ENCODE assay signal across 32 cellular contexts in genomic region chr13:110272651-110273050, GRCh38. TPM values are rescaled to one million over a fixed set of nuclear protein-coding genes. Genes with fewer than 3 reads are reported as not detected.
"Had no signal": no experiment of that assay in that cellular context is flagged by ENCODE, and none has a peak within 500 bp of the region (broad histone marks: within the 10 kb centered on the region; RNA-seq: fewer than 3 reads in every experiment).

No MANE protein-coding gene starts in this region.

- ATAC-seq: activated naive CD8-positive, alpha-beta T cell treated with anti-CD3 and anti-CD28 coated beads, Interleukin-2, amount 50 U/mL, for 24 hours; effector memory CD8-positive, alpha-beta T cell; esophagus mucosa; left lung; sciatic nerve; stimulated activated naive B cell treated with anti-CD40 and anti-IgM and Interleukin-4, amounts not matched to agents 10 μg/mL and 1 μg/mL and 100 μg/mL, for 72 hours; WTC11 had no signal

- H3K27me3 Mint-ChIP-seq: progenitor cell of endocrine pancreas had no signal

- H3K4me1 Mint-ChIP-seq: activated CD4-positive, alpha-beta memory T cell treated with anti-CD3 and anti-CD28 coated beads, Interleukin-2, amount 10 ng/mL, durations not matched to agents 7 days and 5 days; activated CD4-positive, alpha-beta T cell treated with anti-CD3 and anti-CD28 coated beads, Interleukin-2, amount 10 ng/mL, durations not matched to agents 7 days and 5 days; activated naive CD4-positive, alpha-beta T cell treated with anti-CD3 and anti-CD28 coated beads, Interleukin-2, amount 50 U/mL, for 24 hours; activated naive CD8-positive, alpha-beta T cell treated with anti-CD3 and anti-CD28 coated beads, Interleukin-2, amount 50 U/mL, for 24 hours; immature natural killer cell; naive B cell; stimulated activated naive B cell treated with anti-CD40 and anti-IgM and Interleukin-4, amounts not matched to agents 10 μg/mL and 1 μg/mL and 100 μg/mL, for 72 hours had no signal

- H3K4me3 ChIP-seq: left lung, ovary, stomach, suprapubic skin, transverse colon had no signal

- H3K9me3 ChIP-seq: left lung, neutrophil, ovary, stomach, suprapubic skin, transverse colon had no signal

- H3K27ac ChIP-seq: left lung, neutrophil, ovary, suprapubic skin had no signal

- DNase-seq: activated CD4-positive, alpha-beta memory T cell treated with anti-CD3 and anti-CD28 coated beads, Interleukin-2, amount 10 ng/mL, durations not matched to agents 7 days and 5 days; activated CD4-positive, alpha-beta T cell treated with anti-CD3 and anti-CD28 coated beads for 1 hour; activated CD4-positive, alpha-beta T cell treated with anti-CD3 and anti-CD28 coated beads, Interleukin-2, amount 10 ng/mL, durations not matched to agents 7 days and 5 days; activated naive CD8-positive, alpha-beta T cell treated with anti-CD3 and anti-CD28 coated beads, Interleukin-2, amount 50 U/mL, for 24 hours; activated T-cell treated with anti-CD3 and anti-CD28 coated beads, Interleukin-2, amount 50 U/mL, for 48 hours; amygdala; cortex of kidney; effector memory CD8-positive, alpha-beta T cell; foreskin fibroblast; hypothalamus; immature natural killer cell; left lung; mammary epithelial cell; naive B cell; nephron progenitor cell; ovary; small intestine; stimulated activated CD4-positive, alpha-beta T cell treated with anti-CD3 and anti-CD28 coated beads, Interleukin-1b, Interleukin-23, amount 100 ng/mL, for 48 hours; stimulated activated CD4-positive, alpha-beta T cell treated with anti-CD3 and anti-CD28 coated beads, Interleukin-4, amount 100 ng/mL, for 4 hours; stimulated activated CD8-positive, alpha-beta memory T cell treated with anti-CD3 and anti-CD28 coated beads, Interleukin-4, amount 100 ng/mL, for 48 hours; stimulated activated naive B cell treated with anti-CD40 and anti-IgM and Interleukin-4, amounts not matched to agents 10 μg/mL and 1 μg/mL and 100 μg/mL, for 72 hours; stomach; transverse colon had no signal

- H3K27ac Mint-ChIP-seq: activated CD4-positive, alpha-beta memory T cell treated with anti-CD3 and anti-CD28 coated beads, Interleukin-2, amount 10 ng/mL, durations not matched to agents 7 days and 5 days; activated CD4-positive, alpha-beta T cell treated with anti-CD3 and anti-CD28 coated beads, Interleukin-2, amount 10 ng/mL, durations not matched to agents 7 days and 5 days; activated naive CD4-positive, alpha-beta T cell treated with anti-CD3 and anti-CD28 coated beads, Interleukin-2, amount 50 U/mL, for 24 hours; activated naive CD8-positive, alpha-beta T cell treated with anti-CD3 and anti-CD28 coated beads, Interleukin-2, amount 50 U/mL, for 24 hours; activated T-helper 2 cell treated with anti-CD3 and anti-CD28 coated beads, Interferon-gamma antibody, Interleukin-2, Interleukin-4, amounts not matched to agents 10 μg/mL and 5 μg/mL and 100 μg/mL, durations not matched to agents 14 hours and 24 hours and 36 hours; effector memory CD8-positive, alpha-beta T cell; immature natural killer cell; mesothelial cell of epicardium; naive B cell; progenitor cell of endocrine pancreas; stimulated activated naive B cell treated with anti-CD40 and anti-IgM and Interleukin-4, amounts not matched to agents 10 μg/mL and 1 μg/mL and 100 μg/mL, for 72 hours; WTC11 had no signal

- H3K27me3 ChIP-seq: left lung, ovary, stomach, transverse colon had no signal

- H3K4me3 Mint-ChIP-seq: activated CD4-positive, alpha-beta memory T cell treated with anti-CD3 and anti-CD28 coated beads, Interleukin-2, amount 10 ng/mL, durations not matched to agents 7 days and 5 days; activated CD4-positive, alpha-beta T cell treated with anti-CD3 and anti-CD28 coated beads, Interleukin-2, amount 10 ng/mL, durations not matched to agents 7 days and 5 days; activated naive CD4-positive, alpha-beta T cell treated with anti-CD3 and anti-CD28 coated beads, Interleukin-2, amount 50 U/mL, for 24 hours; activated naive CD8-positive, alpha-beta T cell treated with anti-CD3 and anti-CD28 coated beads, Interleukin-2, amount 50 U/mL, for 24 hours; effector memory CD8-positive, alpha-beta T cell; immature natural killer cell; mesothelial cell of epicardium; naive B cell; nephron progenitor cell; stimulated activated naive B cell treated with anti-CD40 and anti-IgM and Interleukin-4, amounts not matched to agents 10 μg/mL and 1 μg/mL and 100 μg/mL, for 72 hours; WTC11 had no signal

- H3K36me3 Mint-ChIP-seq: activated naive CD4-positive, alpha-beta T cell treated with anti-CD3 and anti-CD28 coated beads, Interleukin-2, amount 50 U/mL, for 24 hours; immature natural killer cell; mesothelial cell of epicardium; naive B cell; stimulated activated naive B cell treated with anti-CD40 and anti-IgM and Interleukin-4, amounts not matched to agents 10 μg/mL and 1 μg/mL and 100 μg/mL, for 72 hours; WTC11 had no signal

- H3K36me3 ChIP-seq: left lung, neutrophil, ovary, suprapubic skin, transverse colon had no signal

- H3K9me3 Mint-ChIP-seq: activated CD4-positive, alpha-beta memory T cell treated with anti-CD3 and anti-CD28 coated beads, Interleukin-2, amount 10 ng/mL, durations not matched to agents 7 days and 5 days; activated CD4-positive, alpha-beta T cell treated with anti-CD3 and anti-CD28 coated beads, Interleukin-2, amount 10 ng/mL, durations not matched to agents 7 days and 5 days; activated naive CD4-positive, alpha-beta T cell treated with anti-CD3 and anti-CD28 coated beads, Interleukin-2, amount 50 U/mL, for 24 hours; activated naive CD8-positive, alpha-beta T cell treated with anti-CD3 and anti-CD28 coated beads, Interleukin-2, amount 50 U/mL, for 24 hours; activated T-helper 2 cell treated with anti-CD3 and anti-CD28 coated beads, Interferon-gamma antibody, Interleukin-2, Interleukin-4, amounts not matched to agents 10 μg/mL and 5 μg/mL and 100 μg/mL, durations not matched to agents 14 hours and 24 hours and 36 hours; effector memory CD8-positive, alpha-beta T cell; immature natural killer cell; mesothelial cell of epicardium; naive B cell; nephron progenitor cell; stimulated activated naive B cell treated with anti-CD40 and anti-IgM and Interleukin-4, amounts not matched to agents 10 μg/mL and 1 μg/mL and 100 μg/mL, for 72 hours; WTC11 had no signal

RNA-seq across cellular contexts. Expression of gene COL4A1, which starts 34.3 kb away (rescaled TPM):
- total RNA-seq: activated CD4-positive, alpha-beta memory T cell treated with anti-CD3 and anti-CD28 coated beads, Interleukin-2, amount 10 ng/mL, durations not matched to agents 7 days and 5 days; activated T-helper 2 cell treated with anti-CD3 and anti-CD28 coated beads, Interferon-gamma antibody, Interleukin-2, Interleukin-4, amounts not matched to agents 10 μg/mL and 5 μg/mL and 100 μg/mL, durations not matched to agents 14 hours and 24 hours and 36 hours had no signal
- polyA plus RNA-seq: immature natural killer cell had no signal

RNA-seq across cellular contexts. Expression of gene COL4A2, which starts 34.4 kb away (rescaled TPM):
- total RNA-seq: activated CD4-positive, alpha-beta memory T cell treated with anti-CD3 and anti-CD28 coated beads, Interleukin-2, amount 10 ng/mL, durations not matched to agents 7 days and 5 days; activated CD4-positive, alpha-beta T cell treated with anti-CD3 and anti-CD28 coated beads, Interleukin-2, amount 10 ng/mL, durations not matched to agents 7 days and 5 days; activated T-helper 2 cell treated with anti-CD3 and anti-CD28 coated beads, Interferon-gamma antibody, Interleukin-2, Interleukin-4, amounts not matched to agents 10 μg/mL and 5 μg/mL and 100 μg/mL, durations not matched to agents 14 hours and 24 hours and 36 hours had no signal
- polyA plus RNA-seq: immature natural killer cell had no signal
